ENCODE assay signal across 21 cellular contexts in the genomic region with DNA sequence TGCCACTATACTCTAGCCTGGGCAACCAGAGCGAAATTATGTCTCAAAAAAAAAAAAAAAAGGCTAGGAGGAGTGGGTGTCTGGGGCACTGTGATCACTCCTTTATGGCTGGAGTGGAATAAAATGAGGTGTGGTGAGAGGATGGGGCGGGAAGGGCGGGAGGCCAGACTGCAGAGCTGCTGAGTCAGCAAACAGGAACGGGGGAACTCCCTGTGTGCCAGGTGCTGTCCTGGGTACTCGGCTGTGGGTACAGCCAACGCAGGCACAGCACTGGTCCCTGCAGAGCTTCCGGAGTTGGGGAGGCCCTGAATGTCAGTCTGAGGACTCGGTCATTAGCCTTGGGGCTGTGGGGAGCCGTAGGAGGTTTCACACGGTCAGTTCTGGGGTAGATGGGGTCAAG. TPM values are rescaled to one million over a fixed set of nuclear protein-coding genes. Genes with fewer than 3 reads are reported as not detected.
"Had no signal": no experiment of that assay in that cellular context is flagged by ENCODE, and none has a peak within 500 bp of the region (broad histone marks: within the 10 kb centered on the region; RNA-seq: fewer than 3 reads in every experiment).

No MANE protein-coding gene starts in this region.

- H3K9me3 ChIP-seq: neutrophil, right atrium auricular region, suprapubic skin, thyroid gland, upper lobe of left lung, uterus had no signal

- H3K4me3 ChIP-seq: coronary artery, right atrium auricular region, smooth muscle cell, suprapubic skin, thyroid gland, upper lobe of left lung, uterus had no signal

- DNase-seq: effector CD4-positive, alpha-beta T cell; endodermal cell; erythroblast; foreskin keratinocyte; head of caudate nucleus; hippocampal formation; mammary epithelial cell; naive thymus-derived CD8-positive, alpha-beta T cell; posterior cingulate gyrus; stimulated activated CD4-positive, alpha-beta T cell treated with anti-CD3 and anti-CD28 coated beads, Interleukin-2, amount 100 ng/mL, for 48 hours; stimulated activated naive CD8-positive, alpha-beta T cell treated with anti-CD3 and anti-CD28 coated beads, Interleukin-15, Interleukin-2, amounts not matched to agents 100 U/mL and 50 U/mL, for 24 hours; thyroid gland; upper lobe of left lung; uterus had no signal

- H3K36me3 ChIP-seq: uterus had no signal

- H3K27ac ChIP-seq: coronary artery, foreskin keratinocyte, neutrophil, right atrium auricular region, suprapubic skin, thyroid gland, upper lobe of left lung, uterus had no signal

- ATAC-seq: foreskin keratinocyte; naive thymus-derived CD8-positive, alpha-beta T cell; stimulated activated naive CD8-positive, alpha-beta T cell treated with anti-CD3 and anti-CD28 coated beads, Interleukin-15, Interleukin-2, amounts not matched to agents 100 U/mL and 50 U/mL, for 24 hours had no signal

- H3K27me3 ChIP-seq: foreskin keratinocyte, neutrophil, right atrium auricular region, suprapubic skin, thyroid gland, upper lobe of left lung, uterus had no signal

RNA-seq across cellular contexts. Expression of a gene that starts 20.7 kb away (rescaled TPM):
- total RNA-seq: dermis microvascular lymphatic vessel endothelial cell, endothelial cell of umbilical vein, smooth muscle cell had no signal
- polyA plus RNA-seq: mammary epithelial cell had no signal
